In genomic region chrX:130577431-130577830, GRCh38 we compare ENCODE assay signal across 25 cellular contexts.
DNase-seq lines count a peak whose midpoint lies in the region; ATAC-seq, FAIRE-seq and TF ChIP-seq lines count a peak whose summit lies in the region.
"Had no signal": no experiment of that assay in that cellular context is flagged by ENCODE, and none has a peak within 500 bp of the region (broad histone marks: within the 10 kb centered on the region; RNA-seq: fewer than 3 reads in every experiment).

No MANE protein-coding gene starts in this region.

- no peaks in the 10 kb centered on the region for H4K20me1 ChIP-seq in GM23338 (replicated peaks; ENCODE audit: insufficient read depth)
- H4K20me1 ChIP-seq in astrocyte (ENCODE audit: insufficient read depth, low read length) = no peaks in the 10 kb centered on the region
- H4K20me1 ChIP-seq: BLaER1 treated with 17β-estradiol and CSF1 and Interleukin-3, amounts not matched to agents 10 nM and 100 nM had no signal

- no peaks in the 10 kb centered on the region for H3K9me3 ChIP-seq in astrocyte (ENCODE audit: insufficient read depth, low read depth, low read length)
- H3K9me3 ChIP-seq in testis = no peaks in the 10 kb centered on the region
- H3K9me3 ChIP-seq in pancreas = no peaks in the 10 kb centered on the region
- H3K9me3 ChIP-seq: A549 had no signal

- H3K27ac Mint-ChIP-seq in GM23338 (no peak overlapping the region), astrocyte (ENCODE audit: unreplicated experiment) (no peak overlapping the region), nephron progenitor cell (peak overlapping the region; percentile 37)
- H3K27ac Mint-ChIP-seq: B cell; CD4-positive, alpha-beta T cell; CD8-positive, alpha-beta T cell had no signal

- H3F3A ChIP-seq in GM23338 (replicated peaks; ENCODE audit: low read depth) = no peaks in the 10 kb centered on the region

- H3K36me3 ChIP-seq in GM23338 (ENCODE audit: insufficient read depth) (no peaks in the 10 kb centered on the region), astrocyte (ENCODE audit: insufficient read depth, low read length) (no peaks in the 10 kb centered on the region), testis (ENCODE audit: low read depth, missing control alignments) (no peaks in the 10 kb centered on the region), pancreas (no peaks in the 10 kb centered on the region)
- H3K36me3 ChIP-seq: BLaER1 treated with 17β-estradiol and CSF1 and Interleukin-3, amounts not matched to agents 10 nM and 100 nM had no signal

- H3K4me1 ChIP-seq in GM23338 (ENCODE audit: insufficient read depth) = no peaks in the 10 kb centered on the region
- no peaks in the 10 kb centered on the region for H3K4me1 ChIP-seq in astrocyte (ENCODE audit: insufficient read depth, low read length)
- no peaks in the 10 kb centered on the region for H3K4me1 ChIP-seq in testis
- no peaks in the 10 kb centered on the region for H3K4me1 ChIP-seq in pancreas
- H3K4me1 ChIP-seq: A549; BLaER1 treated with 17β-estradiol and CSF1 and Interleukin-3, amounts not matched to agents 10 nM and 100 nM had no signal

- peak overlapping the region; percentile 5; the same call in 1 of the 2 replicates for H2AFZ ChIP-seq in GM23338
- H2AFZ ChIP-seq in astrocyte (ENCODE audit: low read depth, low read length) = no peak overlapping the region

- FAIRE-seq in astrocyte (lab: Jason Lieb, UNC) (peak; percentile 13), pancreas (lab: Jason Lieb, UNC) (no peak)
- FAIRE-seq: G401.6, GM12878, GM12892, GM19239 had no signal

- H3K79me2 ChIP-seq in GM23338 (replicated peaks; ENCODE audit: insufficient read depth) = no peaks in the 10 kb centered on the region
- no peaks in the 10 kb centered on the region for H3K79me2 ChIP-seq in astrocyte (ENCODE audit: insufficient read depth, low read length)

- no peak for TF ChIP-seq POLR2A in testis (IDR thresholded peaks at IDR 0.05)

- H3K27me3 ChIP-seq in GM23338 (ENCODE audit: insufficient read depth) (no peaks in the 10 kb centered on the region), astrocyte (ENCODE audit: insufficient read depth, low read length) (no peaks in the 10 kb centered on the region), testis (no peaks in the 10 kb centered on the region), pancreas (peaks cover 0 to 16% (median 3%) of the 10 kb centered on the region in 4 donors)

- H3K9ac ChIP-seq in astrocyte (ENCODE audit: low read length) = no peak overlapping the region
- H3K9ac ChIP-seq: BLaER1 treated with 17β-estradiol and CSF1 and Interleukin-3, amounts not matched to agents 10 nM and 100 nM had no signal

- H3K27ac ChIP-seq in GM23338 (ENCODE audit: low read depth) (no peak overlapping the region), astrocyte (ENCODE audit: low read depth, low read length) (no peak overlapping the region), testis (no peak overlapping the region), pancreas (no peak overlapping the region)
- H3K27ac ChIP-seq: 22Rv1; A549; BLaER1 treated with 17β-estradiol and CSF1 and Interleukin-3, amounts not matched to agents 10 nM and 100 nM; C4-2B had no signal

- H3K9me2 ChIP-seq in GM23338 (ENCODE audit: insufficient read depth) = no peaks in the 10 kb centered on the region

- intact Hi-C loops in testis (cut with DNase I; ENCODE audit: low total_unique reads) = no loop called here
- intact Hi-C loops in pancreas (cut with DNase I) = no loop called here

- no peak overlapping the region for H3K4me2 ChIP-seq in GM23338
- no peak overlapping the region for H3K4me2 ChIP-seq in astrocyte (ENCODE audit: low read length)
- H3K4me2 ChIP-seq: A549; BLaER1 treated with 17β-estradiol and CSF1 and Interleukin-3, amounts not matched to agents 10 nM and 100 nM had no signal

- TF ChIP-seq CTCF in GM23338 (conservative IDR thresholded peaks at IDR 0.05; ENCODE audit: low read depth in 2 of 2) (no peak), astrocyte (IDR thresholded peaks at IDR 0.05; ENCODE audit: insufficient read depth, low read depth, low read length) (no peak), nephron progenitor cell (IDR thresholded peaks at IDR 0.05) (no peak), testis (IDR thresholded peaks at IDR 0.05) (no peak), pancreas (IDR thresholded peaks at IDR 0.05) (no peak)

- H3K36me3 Mint-ChIP-seq in GM23338 (ENCODE audit: low read depth) (peaks cover 3% of the 10 kb centered on the region; the same call in 1 of the 3 replicates), astrocyte (ENCODE audit: low read depth, unreplicated experiment) (no peaks in the 10 kb centered on the region), nephron progenitor cell (ENCODE audit: low read depth) (peaks cover 5% of the 10 kb centered on the region)
- H3K36me3 Mint-ChIP-seq: CD8-positive, alpha-beta T cell had no signal

- H3K9me3 Mint-ChIP-seq in GM23338 = peaks cover 4% of the 10 kb centered on the region; the same call in 2 of the 3 replicates
- no peaks in the 10 kb centered on the region for H3K9me3 Mint-ChIP-seq in astrocyte (ENCODE audit: unreplicated experiment)
- peaks cover 26% of the 10 kb centered on the region for H3K9me3 Mint-ChIP-seq in nephron progenitor cell
- H3K9me3 Mint-ChIP-seq: CD4-positive, alpha-beta T cell had no signal

- H3K4me3 ChIP-seq in GM23338 (no peak overlapping the region), astrocyte (ENCODE audit: insufficient read depth, low read depth, low read length) (no peak overlapping the region), testis (no peak overlapping the region), pancreas (no peak overlapping the region)
- H3K4me3 ChIP-seq: A549; BLaER1 treated with 17β-estradiol and CSF1 and Interleukin-3, amounts not matched to agents 10 nM and 100 nM; GM12878 had no signal

- WGBS in testis, 2 donors = 90 to 94% methylated on average over 2 of the region's 2 CpGs
- WGBS in pancreas, 2 donors = 78% methylated on average over 2 of the region's 2 CpGs

- H3K4me1 Mint-ChIP-seq in GM23338 = no peaks in the 10 kb centered on the region
- H3K4me1 Mint-ChIP-seq in astrocyte (ENCODE audit: low read depth, unreplicated experiment) = no peaks in the 10 kb centered on the region
- peaks cover 17% of the 10 kb centered on the region for H3K4me1 Mint-ChIP-seq in nephron progenitor cell
- H3K4me1 Mint-ChIP-seq: B cell had no signal

- DNase-seq in COLO829 (ENCODE audit: low spot score) (peak; percentile 2), GM23338 (ENCODE audit: low spot score) (no peak), astrocyte (ENCODE audit: low read depth) (no peak), nephron progenitor cell (no peak), testis (no peak), pancreas (no peak), HCEC 1CT (no peak)
- DNase-seq: AML-193; CD4-positive, alpha-beta T cell; CD8-positive, alpha-beta T cell; COR-L47; DMS 273 treated with DMSO at 0.1 percent for 48 hours; DMS153; DMS53; DMS79; DND-41 had no signal

- H3K27me3 Mint-ChIP-seq in GM23338 (ENCODE audit: insufficient read depth, low read depth, poor library complexity) = no peaks in the 10 kb centered on the region
- no peaks in the 10 kb centered on the region for H3K27me3 Mint-ChIP-seq in astrocyte (ENCODE audit: low read depth, unreplicated experiment)
- H3K27me3 Mint-ChIP-seq in nephron progenitor cell (ENCODE audit: low read depth, poor library complexity) = peaks cover 2% of the 10 kb centered on the region
- H3K27me3 Mint-ChIP-seq: B cell; CD4-positive, alpha-beta T cell had no signal

- no peak overlapping the region for H3K4me3 Mint-ChIP-seq in GM23338
- H3K4me3 Mint-ChIP-seq in astrocyte (ENCODE audit: unreplicated experiment) = no peak overlapping the region
- no peak overlapping the region for H3K4me3 Mint-ChIP-seq in nephron progenitor cell
- H3K4me3 Mint-ChIP-seq: B cell; CD4-positive, alpha-beta T cell; CD8-positive, alpha-beta T cell had no signal

- no peak for ATAC-seq in GM23338
- no peak for ATAC-seq in pancreas
- ATAC-seq: A549; CD8-positive, alpha-beta T cell; GM12878 had no signal

TF ChIP-seq in GM23338, 12 proteins besides CTCF, POLR2A, EP300 and RAD21:
- TF ChIP-seq CREB1 (CRISPR knock-in tag; IDR thresholded peaks at IDR 0.05; ENCODE audit: low read depth) (no peak), EZH2phosphoT487 (IDR thresholded peaks at IDR 0.05; ENCODE audit: unreplicated experiment) (no peak), STAT1 (IDR thresholded peaks at IDR 0.05; ENCODE audit: unreplicated experiment) (no peak), JUNB (IDR thresholded peaks at IDR 0.05; ENCODE audit: unreplicated experiment) (no peak), POLR2AphosphoS5 (IDR thresholded peaks at IDR 0.05; ENCODE audit: low read depth) (no peak)
- TF ChIP-seq, protein P1, sequence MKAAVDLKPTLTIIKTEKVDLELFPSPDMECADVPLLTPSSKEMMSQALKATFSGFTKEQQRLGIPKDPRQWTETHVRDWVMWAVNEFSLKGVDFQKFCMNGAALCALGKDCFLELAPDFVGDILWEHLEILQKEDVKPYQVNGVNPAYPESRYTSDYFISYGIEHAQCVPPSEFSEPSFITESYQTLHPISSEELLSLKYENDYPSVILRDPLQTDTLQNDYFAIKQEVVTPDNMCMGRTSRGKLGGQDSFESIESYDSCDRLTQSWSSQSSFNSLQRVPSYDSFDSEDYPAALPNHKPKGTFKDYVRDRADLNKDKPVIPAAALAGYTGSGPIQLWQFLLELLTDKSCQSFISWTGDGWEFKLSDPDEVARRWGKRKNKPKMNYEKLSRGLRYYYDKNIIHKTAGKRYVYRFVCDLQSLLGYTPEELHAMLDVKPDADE (IDR thresholded peaks at IDR 0.05) = no peak
